1 cellular context compared by ENCODE assay signal in the genomic region with DNA sequence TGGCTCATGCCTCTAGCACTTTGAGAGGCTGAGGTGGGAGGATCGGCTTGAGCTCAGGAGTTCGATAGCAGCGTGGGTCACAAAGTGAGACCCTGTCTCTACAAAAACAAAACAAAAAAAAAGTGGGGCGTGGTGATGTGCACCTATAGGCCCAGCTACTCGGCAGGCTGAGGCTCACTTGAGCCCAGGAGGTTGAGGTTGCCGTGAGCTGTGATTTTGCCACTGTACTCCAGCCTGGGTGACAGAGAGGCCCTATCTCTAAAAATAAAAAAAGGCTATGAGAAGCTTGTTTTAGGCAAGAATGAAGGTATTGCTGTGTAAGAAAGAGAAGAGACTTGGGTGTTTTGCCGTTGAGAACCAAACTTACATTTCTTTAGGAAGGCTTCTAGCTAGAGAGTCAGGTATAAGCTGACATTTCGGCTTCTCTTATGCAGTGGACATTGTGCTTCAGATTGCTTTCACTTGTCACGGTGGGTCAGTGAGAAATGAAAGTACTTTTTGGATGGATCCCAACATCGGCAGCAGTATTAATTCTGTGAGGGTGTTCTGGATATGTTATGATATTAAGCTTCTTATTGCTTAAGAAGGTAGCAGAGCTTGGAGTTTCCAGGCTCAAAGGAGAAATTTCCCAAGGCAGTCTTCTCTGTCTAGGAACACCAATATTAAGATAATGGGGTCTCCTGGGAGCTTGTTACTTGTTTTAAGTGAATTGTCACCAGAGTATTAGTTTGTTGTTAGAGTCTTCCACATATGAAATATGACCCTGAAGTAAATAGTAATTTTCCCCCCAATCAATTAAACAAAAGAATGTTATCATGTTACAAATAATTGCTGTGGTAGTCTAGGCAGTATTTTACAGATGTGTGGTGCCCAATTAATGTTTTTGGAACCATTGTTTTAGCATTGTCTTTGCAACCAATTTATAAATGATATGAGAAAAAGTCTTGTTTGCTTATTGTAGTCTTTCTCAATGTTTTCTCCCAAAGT.
TF ChIP-seq lines count a peak whose summit lies in the region.

No MANE protein-coding gene starts in this region.

TF ChIP-seq in GM12878, 131 proteins besides CTCF, POLR2A, EP300 and RAD21:
- TF ChIP-seq, protein P1, sequence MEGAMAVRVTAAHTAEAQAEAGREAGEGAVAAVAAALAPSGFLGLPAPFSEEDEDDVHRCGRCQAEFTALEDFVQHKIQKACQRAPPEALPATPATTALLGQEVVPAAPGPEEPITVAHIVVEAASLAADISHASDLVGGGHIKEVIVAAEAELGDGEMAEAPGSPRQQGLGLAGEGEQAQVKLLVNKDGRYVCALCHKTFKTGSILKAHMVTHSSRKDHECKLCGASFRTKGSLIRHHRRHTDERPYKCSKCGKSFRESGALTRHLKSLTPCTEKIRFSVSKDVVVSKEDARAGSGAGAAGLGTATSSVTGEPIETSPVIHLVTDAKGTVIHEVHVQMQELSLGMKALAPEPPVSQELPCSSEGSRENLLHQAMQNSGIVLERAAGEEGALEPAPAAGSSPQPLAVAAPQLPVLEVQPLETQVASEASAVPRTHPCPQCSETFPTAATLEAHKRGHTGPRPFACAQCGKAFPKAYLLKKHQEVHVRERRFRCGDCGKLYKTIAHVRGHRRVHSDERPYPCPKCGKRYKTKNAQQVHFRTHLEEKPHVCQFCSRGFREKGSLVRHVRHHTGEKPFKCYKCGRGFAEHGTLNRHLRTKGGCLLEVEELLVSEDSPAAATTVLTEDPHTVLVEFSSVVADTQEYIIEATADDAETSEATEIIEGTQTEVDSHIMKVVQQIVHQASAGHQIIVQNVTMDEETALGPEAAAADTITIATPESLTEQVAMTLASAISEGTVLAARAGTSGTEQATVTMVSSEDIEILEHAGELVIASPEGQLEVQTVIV (IDR thresholded peaks at IDR 0.05; ENCODE audit: borderline replicate concordance, partially characterized antibody), result no peak
- no peak for TF ChIP-seq LARP7 (IDR thresholded peaks at IDR 0.05)
- no peak for TF ChIP-seq HDGF (IDR thresholded peaks at IDR 0.05)
- no peak for TF ChIP-seq BCL3 (IDR thresholded peaks at IDR 0.05; ENCODE audit: borderline replicate concordance, insufficient read depth, low read depth, low read length, poor library complexity, severe bottlenecking)
- no peak for TF ChIP-seq CEBPB (IDR thresholded peaks at IDR 0.05; ENCODE audit: borderline replicate concordance in 1 of 2, low read depth in 2 of 2, low read length in 2 of 2)
- TF ChIP-seq EZH2 (IDR thresholded peaks at IDR 0.05; ENCODE audit: borderline replicate concordance, control insufficient read depth, low read depth, low read length), result no peak
- no peak for TF ChIP-seq EGR1 (IDR thresholded peaks at IDR 0.05; ENCODE audit: borderline replicate concordance in 1 of 2, low read depth in 2 of 2, low read length in 2 of 2)
- TF ChIP-seq SP1 (IDR thresholded peaks at IDR 0.05; ENCODE audit: low read depth, low read length), result no peak
- no peak for TF ChIP-seq POLR2AphosphoS5 (IDR thresholded peaks at IDR 0.05; ENCODE audit: low read length)
